24 cellular contexts compared by ENCODE assay signal in genomic region chr15:83404143-83404542, GRCh38. TPM values are rescaled to one million over a fixed set of nuclear protein-coding genes. Genes with fewer than 3 reads are reported as not detected.
A peak's percentile ranks its signal among the peaks of the same experiment; 100 is the strongest.
DNase-seq lines count a peak whose midpoint lies in the region; ATAC-seq, FAIRE-seq and TF ChIP-seq lines count a peak whose summit lies in the region.
"Had no signal": no experiment of that assay in that cellular context is flagged by ENCODE, and none has a peak within 500 bp of the region (broad histone marks: within the 10 kb centered on the region; RNA-seq: fewer than 3 reads in every experiment).

No MANE protein-coding gene starts in this region.

- WGBS in heart left ventricle, 4 donors: 28 to 34% (median 30%) methylated on average over 3 of the region's 3 CpGs

- H4K20me1 ChIP-seq in keratinocyte (ENCODE audit: control insufficient read depth, extremely low read depth, insufficient read depth, low read length): no peaks in the 10 kb centered on the region

- no peak overlapping the region for H3K27ac ChIP-seq in heart left ventricle
- no peak overlapping the region for H3K27ac ChIP-seq in keratinocyte (ENCODE audit: control insufficient read depth, insufficient read depth, low read length)
- H3K27ac ChIP-seq: 22Rv1 had no signal

- dilution Hi-C loops in keratinocyte (cut with MboI; ENCODE audit: extremely low pct_ligation_motif_present, low sequenced_read_pairs): no loop called here

- H3K9me3 ChIP-seq in heart left ventricle (no peaks in the 10 kb centered on the region), keratinocyte (ENCODE audit: control insufficient read depth, low read depth, low read length) (no peaks in the 10 kb centered on the region)

- H3K9ac ChIP-seq in keratinocyte (ENCODE audit: control insufficient read depth, extremely low read depth, insufficient read depth, low read length): no peak overlapping the region

- TF ChIP-seq CTCF in heart left ventricle (IDR thresholded peaks at IDR 0.05) (no peak), keratinocyte (optimal IDR thresholded peaks at IDR 0.05 in 1 of 3, IDR thresholded peaks at IDR 0.05 in 1 of 3, conservative IDR thresholded peaks at IDR 0.05 in 1 of 3; ENCODE audit: extremely low read depth in 1 of 3, insufficient read depth in 2 of 3, low read length in 3 of 3) (no peak)

- TF ChIP-seq POLR2A in heart left ventricle (IDR thresholded peaks at IDR 0.05): no peak

- no peaks in the 10 kb centered on the region for H3K9me1 ChIP-seq in keratinocyte (ENCODE audit: control insufficient read depth, extremely low read depth, insufficient read depth, low read length)

- no peak for FAIRE-seq in keratinocyte (lab: Jason Lieb, UNC)
- FAIRE-seq: G401.6, GM12892, GM18507, GM19239, RCC 7860 had no signal

- H3K36me3 ChIP-seq in heart left ventricle: no peaks in the 10 kb centered on the region
- no peaks in the 10 kb centered on the region for H3K36me3 ChIP-seq in keratinocyte (ENCODE audit: control insufficient read depth in 2 of 2, extremely low read depth in 1 of 2, insufficient read depth in 2 of 2, low read length in 2 of 2)

- ATAC-seq in Right ventricle myocardium inferior: peak; percentile 83
- peak; percentile 51 to 94 (median 81) for ATAC-seq in heart left ventricle
- no peak for ATAC-seq in GM18498 (IDR thresholded peaks at IDR 0.05; ENCODE audit: unreplicated experiment)
- ATAC-seq in GM19395 (IDR thresholded peaks at IDR 0.05; ENCODE audit: unreplicated experiment): no peak
- no peak for ATAC-seq in HG02763 (IDR thresholded peaks at IDR 0.05; ENCODE audit: unreplicated experiment)
- ATAC-seq: CD8-positive, alpha-beta T cell had no signal

- no peaks in the 10 kb centered on the region for H3K79me2 ChIP-seq in keratinocyte (ENCODE audit: control insufficient read depth, insufficient read depth, low read length)

- DNase-seq in Right ventricle myocardium inferior (ENCODE audit: missing footprints) (no peak), cardiac septum (ENCODE audit: low spot score) (no peak), heart left ventricle (peak in 3 of 5 donors; percentile 42 to 72 (median 58)), keratinocyte (ENCODE audit: low read depth, low spot score) (no peak), glomerular visceral epithelial cell (ENCODE audit: extremely low spot score) (no peak)
- DNase-seq: CD8-positive, alpha-beta T cell; DMS153; H9; KBM-7; NCI-H1105 treated with DMSO at 0.1 percent for 48 hours; NCI-H2081 treated with DMSO at 0.1 percent for 48 hours; NCI-H2171 treated with DMSO at 0.1 percent for 48 hours; NCI-H524 treated with DMSO at 0.1 percent for 48 hours; NCI-H82; OCI-M1 had no signal

- H3K4me3 ChIP-seq in heart left ventricle: no peak overlapping the region
- H3K4me3 ChIP-seq in keratinocyte (ENCODE audit: control insufficient read depth in 2 of 3, extremely low read depth in 1 of 3, insufficient read depth in 2 of 3, low read depth in 1 of 3, low read length in 3 of 3): no peak overlapping the region

- intact Hi-C loops in Right ventricle myocardium inferior (cut with DNase I): no loop called here
- intact Hi-C loops in cardiac septum (cut with DNase I): no loop called here
- intact Hi-C loops in heart left ventricle (cut with DNase I): no loop called here

- no peak overlapping the region for H3K4me2 ChIP-seq in keratinocyte (ENCODE audit: control insufficient read depth, extremely low read depth, insufficient read depth, low read depth, low read length)

- H2AFZ ChIP-seq in keratinocyte (ENCODE audit: control insufficient read depth, low read length): peak overlapping the region; percentile 40

- H3K4me1 ChIP-seq in heart left ventricle (peaks cover 0 to 5% (median 0%) of the 10 kb centered on the region in 12 donors), keratinocyte (ENCODE audit: control insufficient read depth, extremely low read depth, insufficient read depth, low read length) (no peaks in the 10 kb centered on the region)

- H3K27me3 ChIP-seq in heart left ventricle: peaks cover 0 to 7% (median 0%) of the 10 kb centered on the region in 9 donors
- H3K27me3 ChIP-seq in keratinocyte (ENCODE audit: control insufficient read depth, extremely low read depth, insufficient read depth, low read length): no peaks in the 10 kb centered on the region

RNA-seq across cellular contexts. Expression of gene SH3GL3, which starts 43.0 kb away (rescaled TPM):
- total RNA-seq in Right ventricle myocardium inferior (not detected), cardiac septum (not detected), heart left ventricle (under 1 TPM in 1 of 9 donors, not detected in 8; 0.91 TPM)
- polyA plus RNA-seq in heart left ventricle (not detected), keratinocyte (0.04 to 0.20 TPM (median 0.07 TPM) in 3 replicates)
- 3.4 TPM for polyA plus RNA-seq in keratinocyte (2011; ENCODE audit: low read depth)
- polyA plus RNA-seq in keratinocyte (2011; cell fraction: cytosol; rRNA removed): 0.12 and 0.16 TPM in 2 replicates
- polyA plus RNA-seq in keratinocyte (2011; cell fraction: nucleus; rRNA removed): 0.10 TPM in 1 of 2 replicates, not detected in the other
- polyA plus RNA-seq in keratinocyte (2012; ENCODE audit: low replicate concordance): 0.13 and 1.3 TPM in 2 replicates
- not detected in 3 replicates for polyA minus RNA-seq in keratinocyte
- polyA minus RNA-seq in keratinocyte (2011; cell fraction: cytosol; rRNA and poly(A)+ RNA removed): not detected
- not detected in 2 replicates for polyA minus RNA-seq in keratinocyte (2011; cell fraction: nucleus; rRNA and poly(A)+ RNA removed)
- total RNA-seq: CD8-positive, alpha-beta T cell had no signal

Comparison
In these comparisons a context has a peak if more than half of its experiments do, and no peak if none do; other contexts are left out.
1. DNase-seq: peak in heart left ventricle (3 of 5); none in Right ventricle myocardium inferior (single experiment), cardiac septum (single experiment), keratinocyte (single experiment) and glomerular visceral epithelial cell (single experiment).
2. ATAC-seq: peak in Right ventricle myocardium inferior (single experiment) and heart left ventricle (4 of 4); none in GM18498 (single experiment), GM19395 (single experiment) and HG02763 (single experiment).